In the genomic region with DNA sequence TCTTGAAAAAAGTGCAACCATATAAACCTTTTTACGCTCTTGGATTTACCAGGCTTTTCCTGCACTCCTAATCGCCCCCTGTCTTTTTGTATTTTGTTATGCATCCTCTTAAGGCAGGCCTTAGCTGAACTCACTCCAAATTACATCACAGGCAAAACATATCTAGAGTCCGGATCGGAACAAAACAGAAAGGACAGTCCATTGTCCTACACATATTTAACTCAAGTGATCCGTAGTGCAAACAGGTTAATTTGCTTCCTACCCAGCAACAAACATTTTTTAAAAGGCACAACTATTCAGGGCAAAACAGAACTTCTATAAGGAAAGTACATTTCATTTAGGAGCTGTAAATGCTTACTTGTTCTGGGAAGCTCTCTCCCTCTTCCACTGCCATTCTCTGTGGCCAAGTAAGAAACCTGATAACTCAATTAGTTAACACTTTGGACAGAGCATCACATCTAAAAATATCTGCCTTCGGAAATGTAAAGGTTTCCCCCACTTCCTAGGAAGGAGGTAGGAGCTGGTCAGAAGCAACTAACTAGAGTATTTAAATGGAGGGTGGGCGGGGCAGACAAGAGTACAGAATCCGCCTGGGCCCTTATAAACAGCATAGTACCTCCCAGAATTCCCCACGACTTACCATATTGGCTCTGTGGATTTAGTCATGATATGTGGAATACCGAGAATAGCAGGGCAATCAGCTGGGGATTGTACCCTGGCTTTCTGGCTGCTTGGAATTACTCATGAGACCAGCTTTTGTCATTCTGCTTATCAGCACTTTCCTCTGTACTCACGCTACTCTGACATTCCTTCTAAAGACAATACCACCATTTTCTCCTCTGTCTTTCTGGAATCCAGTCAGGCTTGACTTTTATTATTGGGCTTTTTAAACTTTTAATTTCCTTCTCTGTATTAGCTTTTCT, we compare ENCODE assay signal across 1 cellular context.
TF ChIP-seq lines count a peak whose summit lies in the region.

No MANE protein-coding gene starts in this region.

TF ChIP-seq in H1, 55 proteins besides CTCF, POLR2A, EP300 and RAD21 (continued from another document):
- TF ChIP-seq MAFK (IDR thresholded peaks at IDR 0.05; ENCODE audit: low read depth, low read length) (peak; percentile 71), JUND (IDR thresholded peaks at IDR 0.05; ENCODE audit: low read length) (peak; percentile 21; the same call in 1 of the 2 replicates), SIN3A (conservative IDR thresholded peaks at IDR 0.05 in 1 of 2, IDR thresholded peaks at IDR 0.05 in 1 of 2; ENCODE audit: low read depth in 1 of 2, low read length in 2 of 2) (no peak), TEAD4 (IDR thresholded peaks at IDR 0.05; ENCODE audit: low read depth, low read length) (peak; percentile 61), POLR2AphosphoS5 (IDR thresholded peaks at IDR 0.05; ENCODE audit: low read depth, low read length) (no peak), GTF2F1 (IDR thresholded peaks at IDR 0.05; ENCODE audit: borderline replicate concordance, low read depth, low read length) (no peak), SUZ12 (IDR thresholded peaks at IDR 0.05; ENCODE audit: low read length) (no peak), BCL11A (IDR thresholded peaks at IDR 0.05; ENCODE audit: low read depth in 2 of 2, low read length in 2 of 2) (no peak), RXRA (IDR thresholded peaks at IDR 0.05; ENCODE audit: insufficient read depth, low read depth, low read length) (no peak)
- TF ChIP-seq, protein P1, sequence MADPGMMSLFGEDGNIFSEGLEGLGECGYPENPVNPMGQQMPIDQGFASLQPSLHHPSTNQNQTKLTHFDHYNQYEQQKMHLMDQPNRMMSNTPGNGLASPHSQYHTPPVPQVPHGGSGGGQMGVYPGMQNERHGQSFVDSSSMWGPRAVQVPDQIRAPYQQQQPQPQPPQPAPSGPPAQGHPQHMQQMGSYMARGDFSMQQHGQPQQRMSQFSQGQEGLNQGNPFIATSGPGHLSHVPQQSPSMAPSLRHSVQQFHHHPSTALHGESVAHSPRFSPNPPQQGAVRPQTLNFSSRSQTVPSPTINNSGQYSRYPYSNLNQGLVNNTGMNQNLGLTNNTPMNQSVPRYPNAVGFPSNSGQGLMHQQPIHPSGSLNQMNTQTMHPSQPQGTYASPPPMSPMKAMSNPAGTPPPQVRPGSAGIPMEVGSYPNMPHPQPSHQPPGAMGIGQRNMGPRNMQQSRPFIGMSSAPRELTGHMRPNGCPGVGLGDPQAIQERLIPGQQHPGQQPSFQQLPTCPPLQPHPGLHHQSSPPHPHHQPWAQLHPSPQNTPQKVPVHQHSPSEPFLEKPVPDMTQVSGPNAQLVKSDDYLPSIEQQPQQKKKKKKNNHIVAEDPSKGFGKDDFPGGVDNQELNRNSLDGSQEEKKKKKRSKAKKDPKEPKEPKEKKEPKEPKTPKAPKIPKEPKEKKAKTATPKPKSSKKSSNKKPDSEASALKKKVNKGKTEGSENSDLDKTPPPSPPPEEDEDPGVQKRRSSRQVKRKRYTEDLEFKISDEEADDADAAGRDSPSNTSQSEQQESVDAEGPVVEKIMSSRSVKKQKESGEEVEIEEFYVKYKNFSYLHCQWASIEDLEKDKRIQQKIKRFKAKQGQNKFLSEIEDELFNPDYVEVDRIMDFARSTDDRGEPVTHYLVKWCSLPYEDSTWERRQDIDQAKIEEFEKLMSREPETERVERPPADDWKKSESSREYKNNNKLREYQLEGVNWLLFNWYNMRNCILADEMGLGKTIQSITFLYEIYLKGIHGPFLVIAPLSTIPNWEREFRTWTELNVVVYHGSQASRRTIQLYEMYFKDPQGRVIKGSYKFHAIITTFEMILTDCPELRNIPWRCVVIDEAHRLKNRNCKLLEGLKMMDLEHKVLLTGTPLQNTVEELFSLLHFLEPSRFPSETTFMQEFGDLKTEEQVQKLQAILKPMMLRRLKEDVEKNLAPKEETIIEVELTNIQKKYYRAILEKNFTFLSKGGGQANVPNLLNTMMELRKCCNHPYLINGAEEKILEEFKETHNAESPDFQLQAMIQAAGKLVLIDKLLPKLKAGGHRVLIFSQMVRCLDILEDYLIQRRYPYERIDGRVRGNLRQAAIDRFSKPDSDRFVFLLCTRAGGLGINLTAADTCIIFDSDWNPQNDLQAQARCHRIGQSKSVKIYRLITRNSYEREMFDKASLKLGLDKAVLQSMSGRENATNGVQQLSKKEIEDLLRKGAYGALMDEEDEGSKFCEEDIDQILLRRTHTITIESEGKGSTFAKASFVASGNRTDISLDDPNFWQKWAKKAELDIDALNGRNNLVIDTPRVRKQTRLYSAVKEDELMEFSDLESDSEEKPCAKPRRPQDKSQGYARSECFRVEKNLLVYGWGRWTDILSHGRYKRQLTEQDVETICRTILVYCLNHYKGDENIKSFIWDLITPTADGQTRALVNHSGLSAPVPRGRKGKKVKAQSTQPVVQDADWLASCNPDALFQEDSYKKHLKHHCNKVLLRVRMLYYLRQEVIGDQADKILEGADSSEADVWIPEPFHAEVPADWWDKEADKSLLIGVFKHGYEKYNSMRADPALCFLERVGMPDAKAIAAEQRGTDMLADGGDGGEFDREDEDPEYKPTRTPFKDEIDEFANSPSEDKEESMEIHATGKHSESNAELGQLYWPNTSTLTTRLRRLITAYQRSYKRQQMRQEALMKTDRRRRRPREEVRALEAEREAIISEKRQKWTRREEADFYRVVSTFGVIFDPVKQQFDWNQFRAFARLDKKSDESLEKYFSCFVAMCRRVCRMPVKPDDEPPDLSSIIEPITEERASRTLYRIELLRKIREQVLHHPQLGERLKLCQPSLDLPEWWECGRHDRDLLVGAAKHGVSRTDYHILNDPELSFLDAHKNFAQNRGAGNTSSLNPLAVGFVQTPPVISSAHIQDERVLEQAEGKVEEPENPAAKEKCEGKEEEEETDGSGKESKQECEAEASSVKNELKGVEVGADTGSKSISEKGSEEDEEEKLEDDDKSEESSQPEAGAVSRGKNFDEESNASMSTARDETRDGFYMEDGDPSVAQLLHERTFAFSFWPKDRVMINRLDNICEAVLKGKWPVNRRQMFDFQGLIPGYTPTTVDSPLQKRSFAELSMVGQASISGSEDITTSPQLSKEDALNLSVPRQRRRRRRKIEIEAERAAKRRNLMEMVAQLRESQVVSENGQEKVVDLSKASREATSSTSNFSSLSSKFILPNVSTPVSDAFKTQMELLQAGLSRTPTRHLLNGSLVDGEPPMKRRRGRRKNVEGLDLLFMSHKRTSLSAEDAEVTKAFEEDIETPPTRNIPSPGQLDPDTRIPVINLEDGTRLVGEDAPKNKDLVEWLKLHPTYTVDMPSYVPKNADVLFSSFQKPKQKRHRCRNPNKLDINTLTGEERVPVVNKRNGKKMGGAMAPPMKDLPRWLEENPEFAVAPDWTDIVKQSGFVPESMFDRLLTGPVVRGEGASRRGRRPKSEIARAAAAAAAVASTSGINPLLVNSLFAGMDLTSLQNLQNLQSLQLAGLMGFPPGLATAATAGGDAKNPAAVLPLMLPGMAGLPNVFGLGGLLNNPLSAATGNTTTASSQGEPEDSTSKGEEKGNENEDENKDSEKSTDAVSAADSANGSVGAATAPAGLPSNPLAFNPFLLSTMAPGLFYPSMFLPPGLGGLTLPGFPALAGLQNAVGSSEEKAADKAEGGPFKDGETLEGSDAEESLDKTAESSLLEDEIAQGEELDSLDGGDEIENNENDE (IDR thresholded peaks at IDR 0.05; ENCODE audit: insufficient replicate concordance, low read length): no peak
